8 cellular contexts compared by ENCODE assay signal in the genomic region with DNA sequence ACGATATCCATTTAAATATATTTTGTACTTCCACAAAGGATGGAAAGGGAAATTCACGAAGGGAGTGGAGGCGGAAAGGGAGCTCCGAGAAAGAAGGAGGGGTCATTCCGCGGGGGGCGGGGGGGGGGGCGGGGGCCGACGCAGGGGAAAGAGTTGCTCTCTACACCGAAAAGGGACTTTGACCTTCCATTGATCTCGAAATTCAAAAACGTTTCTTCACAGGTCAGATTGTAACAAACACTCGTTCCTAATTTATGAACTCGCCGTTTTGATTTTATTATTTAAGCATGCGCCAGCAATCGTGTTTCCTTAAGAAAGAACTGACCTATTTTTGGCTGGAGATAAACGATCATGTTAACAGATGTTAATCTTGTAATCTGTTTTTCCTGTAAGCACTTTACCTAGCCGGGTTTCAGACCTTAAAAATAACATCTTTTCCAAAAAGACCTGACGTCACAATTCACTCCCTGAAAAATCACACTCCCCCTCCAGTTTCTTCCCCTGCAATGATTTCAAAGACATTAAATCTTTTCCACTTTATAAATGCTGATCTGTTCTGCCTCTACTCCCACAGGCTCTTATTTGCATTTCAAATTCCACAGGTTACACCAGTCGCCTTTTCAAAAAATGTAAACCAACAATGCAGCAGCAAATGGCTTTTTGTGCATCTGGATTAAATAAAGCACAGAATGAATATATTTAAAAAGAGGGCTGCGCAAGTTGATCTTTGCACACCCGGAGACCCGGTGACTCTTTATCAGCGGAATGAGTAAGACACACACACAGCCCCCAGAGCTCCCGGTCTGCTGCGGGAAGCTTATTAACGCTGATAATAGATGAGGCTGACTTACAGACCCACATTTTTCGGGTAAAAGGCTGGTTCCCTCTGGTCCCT. TPM values are rescaled to one million over a fixed set of nuclear protein-coding genes. Genes with fewer than 3 reads are reported as not detected.
A peak's percentile ranks its signal among the peaks of the same experiment; 100 is the strongest.
DNase-seq lines count a peak whose midpoint lies in the region; ATAC-seq and TF ChIP-seq lines count a peak whose summit lies in the region.

No MANE protein-coding gene starts in this region.

- peaks cover 37% of the 10 kb centered on the region for H3K79me2 ChIP-seq in fibroblast of lung (ENCODE audit: control insufficient read depth, insufficient read depth, low read length)

- DNase-seq in NCI-H2196 treated with DMSO at 0.1 percent for 48 hours (lab: John Stamatoyannopoulos, UW; ENCODE audit: unreplicated experiment) (peak; percentile 61), NCI-H2196 (lab: John Stamatoyannopoulos, UW; ENCODE audit: unreplicated experiment) (no peak), HFFc6 (peak; percentile 43), NCI-H146 (lab: John Stamatoyannopoulos, UW) (peak; percentile 92), fibroblast of lung (ENCODE audit: low read depth in 2 of 2) (peak in 1 of 2 donors; percentile 60), nephron progenitor cell (peak; percentile 27)
- no peak for DNase-seq in activated CD4-positive, alpha-beta T cell treated with anti-CD3 and anti-CD28 coated beads, Interleukin-2, amount 10 ng/mL, durations not matched to agents 7 days and 5 days

- POLR2A ChIA-PET in activated CD4-positive, alpha-beta T cell treated with anti-CD3 and anti-CD28 coated beads, Interleukin-2, amount 10 ng/mL, durations not matched to agents 7 days and 5 days (lab: Charles Lee): no interaction called here

- H3K27ac ChIP-seq in fibroblast of lung (ENCODE audit: insufficient read depth, low read length): peak overlapping the region; percentile 94

- peak overlapping the region; percentile 90 for H3K4me3 Mint-ChIP-seq in HFFc6
- peak overlapping the region; percentile 89 for H3K4me3 Mint-ChIP-seq in activated CD4-positive, alpha-beta T cell treated with anti-CD3 and anti-CD28 coated beads, Interleukin-2, amount 10 ng/mL, durations not matched to agents 7 days and 5 days
- peak overlapping the region; percentile 94 for H3K4me3 Mint-ChIP-seq in nephron progenitor cell

- H3K27me3 ChIP-seq in fibroblast of lung (ENCODE audit: control insufficient read depth, insufficient read depth, low read length): no peaks in the 10 kb centered on the region

- H3K4me1 ChIP-seq in fibroblast of lung (ENCODE audit: control insufficient read depth, extremely low read depth, insufficient read depth, low read length): no peaks in the 10 kb centered on the region

- peak overlapping the region; percentile 93 for H3K4me2 ChIP-seq in fibroblast of lung (ENCODE audit: extremely low read depth, insufficient read depth, low read length)

- H2AFZ ChIP-seq in fibroblast of lung (ENCODE audit: low read length): peak overlapping the region; percentile 79

- H3K36me3 ChIP-seq in fibroblast of lung (ENCODE audit: control insufficient read depth, insufficient read depth, low read length): no peaks in the 10 kb centered on the region

- peak overlapping the region; percentile 78 for H3K27ac Mint-ChIP-seq in HFFc6
- H3K27ac Mint-ChIP-seq in activated CD4-positive, alpha-beta T cell treated with anti-CD3 and anti-CD28 coated beads, Interleukin-2, amount 10 ng/mL, durations not matched to agents 7 days and 5 days: peak overlapping the region; percentile 83
- peak overlapping the region; percentile 96 for H3K27ac Mint-ChIP-seq in nephron progenitor cell

- H3K9me3 ChIP-seq in fibroblast of lung (ENCODE audit: control insufficient read depth, insufficient read depth, low read depth, low read length): no peaks in the 10 kb centered on the region

- CTCF ChIA-PET in activated CD4-positive, alpha-beta T cell treated with anti-CD3 and anti-CD28 coated beads, Interleukin-2, amount 10 ng/mL, durations not matched to agents 7 days and 5 days (lab: Charles Lee): interaction anchor here (1.6 kb wide), 1 partner anchor 18 kb away, joined by 4 read pairs; no protein-coding TSS in a partner anchor

- H3K9ac ChIP-seq in fibroblast of lung (ENCODE audit: insufficient read depth, low read length): peak overlapping the region; percentile 64

- peak overlapping the region; percentile 74 to 97 (median 82) for H3K4me3 ChIP-seq in fibroblast of lung (replicated peaks in 1 of 4; ENCODE audit: control extremely low read depth in 1 of 4, insufficient read depth in 1 of 4, low read depth in 3 of 4, low read length in 4 of 4)

- H3K27me3 Mint-ChIP-seq in HFFc6 (ENCODE audit: insufficient read depth): peaks cover 1% of the 10 kb centered on the region
- peaks cover 56% of the 10 kb centered on the region for H3K27me3 Mint-ChIP-seq in activated CD4-positive, alpha-beta T cell treated with anti-CD3 and anti-CD28 coated beads, Interleukin-2, amount 10 ng/mL, durations not matched to agents 7 days and 5 days
- no peaks in the 10 kb centered on the region for H3K27me3 Mint-ChIP-seq in nephron progenitor cell (ENCODE audit: low read depth, poor library complexity)

- H4K20me1 ChIP-seq in fibroblast of lung (ENCODE audit: control insufficient read depth, extremely low read depth, insufficient read depth, low read length): no peaks in the 10 kb centered on the region

- no peak for ATAC-seq in GM18505 (IDR thresholded peaks at IDR 0.05; ENCODE audit: unreplicated experiment)

- no peak for TF ChIP-seq CTCF in HFFc6 (IDR thresholded peaks at IDR 0.05)
- TF ChIP-seq CTCF in fibroblast of lung (conservative IDR thresholded peaks at IDR 0.05 in 1 of 2, IDR thresholded peaks at IDR 0.05 in 1 of 2; ENCODE audit: low read depth in 1 of 2, low read length in 2 of 2): no peak
- no peak for TF ChIP-seq CTCF in nephron progenitor cell (IDR thresholded peaks at IDR 0.05)

- H3K4me1 Mint-ChIP-seq in HFFc6 (ENCODE audit: low read depth): peaks cover 38% of the 10 kb centered on the region
- peaks cover 36% of the 10 kb centered on the region for H3K4me1 Mint-ChIP-seq in activated CD4-positive, alpha-beta T cell treated with anti-CD3 and anti-CD28 coated beads, Interleukin-2, amount 10 ng/mL, durations not matched to agents 7 days and 5 days
- peaks cover 44% of the 10 kb centered on the region for H3K4me1 Mint-ChIP-seq in nephron progenitor cell

- H3K36me3 Mint-ChIP-seq in HFFc6 (ENCODE audit: low read depth) (0 out of 2 replicates have a peak, but pooled peaks cover 4% of the 10 kb centered on the region), nephron progenitor cell (ENCODE audit: low read depth) (no peaks in the 10 kb centered on the region)
- H3K36me3 Mint-ChIP-seq in activated CD4-positive, alpha-beta T cell treated with anti-CD3 and anti-CD28 coated beads, Interleukin-2, amount 10 ng/mL, durations not matched to agents 7 days and 5 days (ENCODE audit: low read depth): no peaks in the 10 kb centered on the region

- H3K9me3 Mint-ChIP-seq in HFFc6 (no peaks in the 10 kb centered on the region), nephron progenitor cell (no peaks in the 10 kb centered on the region)
- H3K9me3 Mint-ChIP-seq in activated CD4-positive, alpha-beta T cell treated with anti-CD3 and anti-CD28 coated beads, Interleukin-2, amount 10 ng/mL, durations not matched to agents 7 days and 5 days: no peaks in the 10 kb centered on the region

- TF ChIP-seq POLR2A in GM18505 (IDR thresholded peaks at IDR 0.05; ENCODE audit: borderline replicate concordance, extremely low read depth, insufficient read depth, insufficient read length): no peak

RNA-seq across cellular contexts. Expression of gene ZNF516, which starts 1.6 kb away (rescaled TPM):
- 10 to 100 TPM; 34.6 to 52.2 (median 42.2) TPM for total RNA-seq in HFFc6 (2021; fragmentation: NEBNext Ultra II Directional; extraction: Animal tissue kit (Norgen Biotek cat#: 25700))
- 1 to 10 TPM; 3.9 to 4.1 TPM for total RNA-seq in activated CD4-positive, alpha-beta T cell treated with anti-CD3 and anti-CD28 coated beads, Interleukin-2, amount 10 ng/mL, durations not matched to agents 7 days and 5 days
- 28.0 and 32.7 TPM in 2 replicates for total RNA-seq in fibroblast of lung
- polyA plus RNA-seq in fibroblast of lung: 7.9 and 12.0 TPM in 2 replicates
- 12.1 and 15.4 TPM in 2 replicates for polyA plus RNA-seq in fibroblast of lung (2012)
- 12.6 and 13.6 TPM in 2 replicates for polyA minus RNA-seq in fibroblast of lung (ENCODE audit: low replicate concordance)

Comparison
In these comparisons a context has a peak if more than half of its experiments do, and no peak if none do; other contexts are left out.
1. DNase-seq: peak in NCI-H2196 treated with DMSO at 0.1 percent for 48 hours (single experiment), HFFc6 (single experiment), NCI-H146 (single experiment) and nephron progenitor cell (single experiment); none in NCI-H2196 (single experiment) and activated CD4-positive, alpha-beta T cell treated with anti-CD3 and anti-CD28 coated beads, Interleukin-2, amount 10 ng/mL, durations not matched to agents 7 days and 5 days (single experiment).
2. Peak in every context shown above with its lines, with median percentiles within 50 percentile points of each other: H3K27ac Mint-ChIP-seq and H3K4me3 Mint-ChIP-seq.